Comparison of ENCODE assay signal across 11 cellular contexts in genomic region chr7:47485640-47486435, GRCh38.
A peak's percentile ranks its signal among the peaks of the same experiment; 100 is the strongest.
DNase-seq lines count a peak whose midpoint lies in the region; ATAC-seq and TF ChIP-seq lines count a peak whose summit lies in the region.
"Had no signal": no experiment of that assay in that cellular context is flagged by ENCODE, and none has a peak within 500 bp of the region (broad histone marks: within the 10 kb centered on the region; RNA-seq: fewer than 3 reads in every experiment).

No MANE protein-coding gene starts in this region.

- no peak overlapping the region for H2AFZ ChIP-seq in smooth muscle cell (ENCODE audit: low read depth)

- no peaks in the 10 kb centered on the region for H3K36me3 ChIP-seq in smooth muscle cell (ENCODE audit: low read depth)

- peaks cover 37% of the 10 kb centered on the region for H3K4me1 ChIP-seq in smooth muscle cell (ENCODE audit: low read depth)

- peaks cover 54% of the 10 kb centered on the region for H3K79me2 ChIP-seq in smooth muscle cell (ENCODE audit: low read depth)

- H3K27ac ChIP-seq in smooth muscle cell (ENCODE audit: low read depth), result peak overlapping the region; percentile 99

- H3K27me3 ChIP-seq in smooth muscle cell (ENCODE audit: low read depth), result no peaks in the 10 kb centered on the region

- TF ChIP-seq CTCF in smooth muscle cell (IDR thresholded peaks at IDR 0.05; ENCODE audit: borderline replicate concordance, insufficient read depth, poor library complexity, severe bottlenecking) (no peak), GM20000 (IDR thresholded peaks at IDR 0.05; ENCODE audit: extremely low read depth, missing control alignments) (no peak)

- DNase-seq in HT-29 (ENCODE audit: low spot score) (peak; percentile 97), SHP77 treated with DMSO at 0.1 percent for 48 hours (lab: John Stamatoyannopoulos, UW) (peak; percentile 23), left colon (peak in 1 of 2 donors; percentile 72), smooth muscle cell (lab: John Stamatoyannopoulos, UW; ENCODE audit: unreplicated experiment) (no peak), GM20000 (ENCODE audit: low spot score) (no peak)
- no peak for DNase-seq in NK-92 treated with Interleukin-12 subunit alpha and Interleukin-12 subunit beta, amount 100 ng/mL, for 24 hours (lab: John Stamatoyannopoulos, UW)
- no peak for DNase-seq in stimulated activated CD4-positive, alpha-beta T cell treated with anti-CD3 and anti-CD28 coated beads, Interleukin-2, amount 100 ng/mL, for 48 hours
- DNase-seq: activated T-cell treated with anti-CD3 and anti-CD28 coated beads, Interleukin-2, amount 50 U/mL, for 1 hour; NCI-H524 treated with DMSO at 0.1 percent for 48 hours; stimulated activated CD4-positive, alpha-beta T cell treated with anti-CD3 and anti-CD28 coated beads, Interleukin-4, amount 100 ng/mL, for 24 hours; T1000 had no signal

- peak overlapping the region; percentile 38 for H3K4me2 ChIP-seq in smooth muscle cell

- no peaks in the 10 kb centered on the region for H3K9me3 ChIP-seq in smooth muscle cell (replicated peaks; ENCODE audit: low read depth)

- peaks cover 3% of the 10 kb centered on the region for H4K20me1 ChIP-seq in smooth muscle cell (ENCODE audit: low read depth)

- H3F3A ChIP-seq in smooth muscle cell (ENCODE audit: low read depth), result peaks cover 24% of the 10 kb centered on the region

- no peak overlapping the region for H3K4me3 ChIP-seq in smooth muscle cell

- intact Hi-C loops in left colon (cut with DNase I, micrococcal nuclease), result no loop called here

- peak overlapping the region; percentile 48 for H3K9ac ChIP-seq in smooth muscle cell (ENCODE audit: low read depth)

- WGBS in smooth muscle cell (ENCODE audit: low lambda C conversion rate), result 77% methylated on average over 9 of the region's 9 CpGs

- ATAC-seq in left colon, result peak; percentile 86

Comparison
In these comparisons a context has a peak if more than half of its experiments do, and no peak if none do; other contexts are left out.
1. DNase-seq: peak in HT-29 (single experiment) and SHP77 treated with DMSO at 0.1 percent for 48 hours (single experiment); none in smooth muscle cell (single experiment), NK-92 treated with Interleukin-12 subunit alpha and Interleukin-12 subunit beta, amount 100 ng/mL, for 24 hours (single experiment), GM20000 (single experiment) and stimulated activated CD4-positive, alpha-beta T cell treated with anti-CD3 and anti-CD28 coated beads, Interleukin-2, amount 100 ng/mL, for 48 hours (0 of 2).